15 cellular contexts compared by ENCODE assay signal in the genomic region with DNA sequence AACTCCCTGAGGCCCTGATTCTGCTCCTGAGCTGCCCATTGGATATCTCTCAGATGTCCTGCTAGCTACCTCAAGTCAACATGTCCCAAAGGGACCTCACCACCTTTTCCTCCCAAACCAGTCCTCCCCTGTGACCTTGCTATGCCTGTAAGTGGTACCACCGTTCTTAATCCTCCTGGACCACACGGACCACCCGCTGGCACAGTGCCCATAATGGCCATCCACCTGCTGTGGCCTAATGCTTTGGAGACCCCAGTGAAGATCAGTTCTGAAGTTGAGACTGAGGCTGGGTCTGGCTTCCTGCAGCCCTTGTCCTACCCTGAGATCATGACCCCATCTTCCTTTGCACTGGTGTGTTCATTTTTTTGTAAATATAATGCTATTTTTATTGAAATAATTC. TPM values are rescaled to one million over a fixed set of nuclear protein-coding genes. Genes with fewer than 3 reads are reported as not detected.
DNase-seq lines count a peak whose midpoint lies in the region; ATAC-seq and TF ChIP-seq lines count a peak whose summit lies in the region.
"Had no signal": no experiment of that assay in that cellular context is flagged by ENCODE, and none has a peak within 500 bp of the region (broad histone marks: within the 10 kb centered on the region; RNA-seq: fewer than 3 reads in every experiment).

No MANE protein-coding gene starts in this region.

- TF ChIP-seq CTCF in Panc1 (IDR thresholded peaks at IDR 0.05), result no peak
- no peak for TF ChIP-seq CTCF in endodermal cell (conservative IDR thresholded peaks at IDR 0.05)
- no peak for TF ChIP-seq CTCF in glutamatergic neuron (IDR thresholded peaks at IDR 0.05; ENCODE audit: partially characterized antibody, unreplicated experiment)

- CTCF ChIA-PET in Panc1 (lab: Charles Lee), result no interaction called here

- BruUV-seq in Panc1 (replicated peaks; lab: Mats Ljungman, UMichigan), result no TSS peak

- intact Hi-C loops in Right ventricle myocardium inferior (cut with DNase I), result no loop called here
- intact Hi-C loops in left ventricle myocardium superior (cut with micrococcal nuclease), result no loop called here
- intact Hi-C loops in Panc1 (cut with micrococcal nuclease; ENCODE audit: unreplicated experiment), result no loop called here

- H3K4me3 ChIP-seq in Panc1 (ENCODE audit: low read depth in 2 of 2, low read length in 2 of 2) (no peak overlapping the region), endodermal cell (ENCODE audit: low read length) (no peak overlapping the region)
- H3K4me3 ChIP-seq: BLaER1 treated with 17β-estradiol and CSF1 and Interleukin-3, amounts not matched to agents 10 nM and 100 nM; GM12878; GM23338 had no signal

- no peak overlapping the region for H3K9ac ChIP-seq in endodermal cell (ENCODE audit: extremely low read depth, low read length, poor library complexity, severe bottlenecking)
- H3K9ac ChIP-seq: BLaER1 treated with 17β-estradiol and CSF1 and Interleukin-3, amounts not matched to agents 10 nM and 100 nM had no signal

- DNase-seq in Right ventricle myocardium inferior (ENCODE audit: missing footprints) (no peak), left ventricle myocardium superior (no peak), Panc1 (ENCODE audit: low read depth, low spot score) (no peak), endodermal cell (no peak), glutamatergic neuron (no peak), UCSD-AML1 (lab: John Stamatoyannopoulos, UW; ENCODE audit: unreplicated experiment) (no peak)
- DNase-seq: ACHN; CD4-positive, CD25-positive, alpha-beta regulatory T cell; DMS 273 treated with DMSO at 0.1 percent for 48 hours; H9 had no signal

- H3K4me1 Mint-ChIP-seq in endodermal cell (peaks cover 36% of the 10 kb centered on the region), glutamatergic neuron (ENCODE audit: low read depth, unreplicated experiment) (peaks cover 5% of the 10 kb centered on the region)
- H3K4me1 Mint-ChIP-seq: CD4-positive, CD25-positive, alpha-beta regulatory T cell; IgD-negative memory B cell had no signal

- no peaks in the 10 kb centered on the region for H3K9me3 ChIP-seq in Panc1 (ENCODE audit: control insufficient read depth, insufficient read depth, low read depth, low read length)
- peaks cover 5% of the 10 kb centered on the region for H3K9me3 ChIP-seq in endodermal cell (ENCODE audit: control insufficient read depth, low read length)

- H3K36me3 ChIP-seq in Panc1 (ENCODE audit: control insufficient read depth, insufficient read depth, low read length) (no peaks in the 10 kb centered on the region), endodermal cell (ENCODE audit: control insufficient read depth, insufficient read depth, low read length) (no peaks in the 10 kb centered on the region)
- H3K36me3 ChIP-seq: BLaER1 treated with 17β-estradiol and CSF1 and Interleukin-3, amounts not matched to agents 10 nM and 100 nM had no signal

- H3K4me1 ChIP-seq in Panc1 (ENCODE audit: control insufficient read depth, insufficient read depth, low read length), result no peaks in the 10 kb centered on the region
- H3K4me1 ChIP-seq in endodermal cell (ENCODE audit: control insufficient read depth, insufficient read depth, low read length), result peaks cover 11% of the 10 kb centered on the region

- WGBS in endodermal cell (ENCODE audit: insufficient coverage in 1 of 2, insufficient read length in 1 of 2), 2 experiments, result 70 to 80% methylated on average over 3 of the region's 3 CpGs

- no peaks in the 10 kb centered on the region for H3K36me3 Mint-ChIP-seq in endodermal cell (ENCODE audit: low read depth)
- H3K36me3 Mint-ChIP-seq in glutamatergic neuron (ENCODE audit: unreplicated experiment), result no peaks in the 10 kb centered on the region
- H3K36me3 Mint-ChIP-seq: CD4-positive, CD25-positive, alpha-beta regulatory T cell; IgD-negative memory B cell had no signal

- H3K27me3 Mint-ChIP-seq in endodermal cell (ENCODE audit: insufficient read depth) (no peaks in the 10 kb centered on the region), glutamatergic neuron (ENCODE audit: unreplicated experiment) (peaks cover 4% of the 10 kb centered on the region)

- H3K27ac ChIP-seq in Panc1 (ENCODE audit: low read length) (no peak overlapping the region), endodermal cell (ENCODE audit: low read depth, low read length) (no peak overlapping the region)
- H3K27ac ChIP-seq: BLaER1 treated with 17β-estradiol and CSF1 and Interleukin-3, amounts not matched to agents 10 nM and 100 nM had no signal

- in situ Hi-C loops in Panc1 (cut with HindIII; ENCODE audit: low pct_unique_long_range_greater_than_20kb, low sequenced_read_pairs), result no loop called here

- peaks cover 6% of the 10 kb centered on the region for H3K9me3 Mint-ChIP-seq in endodermal cell
- H3K9me3 Mint-ChIP-seq in glutamatergic neuron (ENCODE audit: unreplicated experiment), result peaks cover 1% of the 10 kb centered on the region
- H3K9me3 Mint-ChIP-seq: GM23338 had no signal

- H3K27ac Mint-ChIP-seq in endodermal cell, result peak overlapping the region; percentile 94
- H3K27ac Mint-ChIP-seq in glutamatergic neuron (ENCODE audit: unreplicated experiment), result no peak overlapping the region
- H3K27ac Mint-ChIP-seq: CD4-positive, CD25-positive, alpha-beta regulatory T cell; GM23338; H9; IgD-negative memory B cell had no signal

- ATAC-seq in Right ventricle myocardium inferior, result peak; percentile 16
- ATAC-seq in left ventricle myocardium superior, result no peak
- peak; percentile 45; the same call in 1 of the 2 replicates for ATAC-seq in Panc1
- no peak for ATAC-seq in GM19324 (IDR thresholded peaks at IDR 0.05; ENCODE audit: low FRiP score, unreplicated experiment)
- ATAC-seq: GM12878, GM23338 had no signal

- H3K27me3 ChIP-seq in Panc1 (ENCODE audit: control insufficient read depth, insufficient read depth, low read length) (peaks cover 22% of the 10 kb centered on the region), endodermal cell (ENCODE audit: control insufficient read depth, insufficient read depth, low read length, poor library complexity, severe bottlenecking) (no peaks in the 10 kb centered on the region)
- H3K27me3 ChIP-seq: BLaER1 treated with 17β-estradiol and CSF1 and Interleukin-3, amounts not matched to agents 10 nM and 100 nM had no signal

- POLR2A ChIA-PET in Panc1 (lab: Charles Lee), result no interaction called here

- no peak overlapping the region for H3K4me3 Mint-ChIP-seq in endodermal cell
- no peak overlapping the region for H3K4me3 Mint-ChIP-seq in glutamatergic neuron (ENCODE audit: unreplicated experiment)
- H3K4me3 Mint-ChIP-seq: CD4-positive, CD25-positive, alpha-beta regulatory T cell; GM23338; H9; IgD-negative memory B cell had no signal

RNA-seq across cellular contexts. Expression of gene VPS8, which starts 15.0 kb away (rescaled TPM):
- total RNA-seq in Right ventricle myocardium inferior (46.1 TPM), left ventricle myocardium superior (60.1 TPM), Panc1 (2021; ENCODE audit: unreplicated experiment) (72.3 TPM), endodermal cell (10 to 100 TPM; 49.7 to 70.0 TPM), glutamatergic neuron (ENCODE audit: unreplicated experiment) (94.5 TPM)
- 20.5 TPM for polyA plus RNA-seq in Panc1 (2012; ENCODE audit: insufficient read length)
- 29.2 TPM for polyA plus RNA-seq in endodermal cell (2013, experiment 1 of 2)
- polyA plus RNA-seq in endodermal cell (2013, experiment 2 of 2), result 33.5 TPM

Comparison
In these comparisons a context has a peak if more than half of its experiments do, and no peak if none do; other contexts are left out.
1. ATAC-seq: peak in Right ventricle myocardium inferior (single experiment) and Panc1 (single experiment); none in left ventricle myocardium superior (single experiment) and GM19324 (single experiment).